In the genomic region with DNA sequence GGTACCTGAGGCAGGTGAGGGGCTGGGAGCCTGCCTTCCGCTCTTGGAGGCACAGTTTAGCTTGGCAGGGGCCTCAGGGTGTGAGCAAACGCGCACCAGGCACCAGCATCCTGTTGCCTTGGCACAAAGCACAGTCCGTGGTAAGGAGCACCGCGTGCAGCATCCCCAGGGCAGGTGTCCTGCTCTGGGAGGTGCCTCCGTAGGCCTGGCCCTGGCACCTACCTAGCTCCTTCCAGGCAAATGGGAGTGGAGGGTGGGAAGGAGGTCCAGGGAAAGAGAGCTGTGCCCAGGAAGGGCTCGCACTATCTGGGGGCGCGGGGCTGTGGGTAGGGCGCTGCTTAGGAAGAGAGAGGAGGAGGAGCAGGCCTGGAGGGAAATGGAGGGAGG, we compare ENCODE assay signal across 9 cellular contexts. TPM values are rescaled to one million over a fixed set of nuclear protein-coding genes. Genes with fewer than 3 reads are reported as not detected.
DNase-seq lines count a peak whose midpoint lies in the region; ATAC-seq and TF ChIP-seq lines count a peak whose summit lies in the region.
"Had no signal": no experiment of that assay in that cellular context is flagged by ENCODE, and none has a peak within 500 bp of the region (broad histone marks: within the 10 kb centered on the region; RNA-seq: fewer than 3 reads in every experiment).

No MANE protein-coding gene starts in this region.

- no peaks in the 10 kb centered on the region for H3K36me3 Mint-ChIP-seq in activated CD4-positive, alpha-beta T cell treated with anti-CD3 and anti-CD28 coated beads for 36 hours (ENCODE audit: low read depth)

- H3K27ac ChIP-seq in Panc1 (ENCODE audit: low read length) (peak overlapping the region; percentile 67), suprapubic skin (peak overlapping the region; percentile 89)

- peaks cover 20% of the 10 kb centered on the region for H3K4me1 Mint-ChIP-seq in activated CD4-positive, alpha-beta T cell treated with anti-CD3 and anti-CD28 coated beads for 36 hours

- TF ChIP-seq EP300 in suprapubic skin (IDR thresholded peaks at IDR 0.05), result no peak

- POLR2A ChIA-PET in activated CD4-positive, alpha-beta T cell treated with anti-CD3 and anti-CD28 coated beads for 36 hours (lab: Charles Lee), result interaction anchor here (1.9 kb wide), 1 partner anchor 53 kb away, joined by 5 read pairs; no protein-coding TSS in a partner anchor
- POLR2A ChIA-PET in Panc1 (lab: Charles Lee), result no interaction called here

- no peak overlapping the region for H3K4me3 Mint-ChIP-seq in activated CD4-positive, alpha-beta T cell treated with anti-CD3 and anti-CD28 coated beads for 36 hours

- no peaks in the 10 kb centered on the region for H3K9me3 Mint-ChIP-seq in activated CD4-positive, alpha-beta T cell treated with anti-CD3 and anti-CD28 coated beads for 36 hours (ENCODE audit: low read depth)
- H3K9me3 Mint-ChIP-seq: activated CD4-positive, alpha-beta T cell treated with anti-CD3 and anti-CD28 coated beads, Interleukin-2, amount 10 ng/mL, durations not matched to agents 7 days and 5 days had no signal

- H3K4me1 ChIP-seq in Panc1 (ENCODE audit: control insufficient read depth, insufficient read depth, low read length) (peaks cover 50% of the 10 kb centered on the region), suprapubic skin (peaks cover 66% of the 10 kb centered on the region)

- peak; percentile 16 for DNase-seq in activated CD4-positive, alpha-beta T cell treated with anti-CD3 and anti-CD28 coated beads for 36 hours
- no peak for DNase-seq in activated CD4-positive, alpha-beta T cell treated with anti-CD3 and anti-CD28 coated beads for 48 hours
- DNase-seq in Panc1 (ENCODE audit: low read depth, low spot score) (no peak), suprapubic skin (ENCODE audit: low spot score in 2 of 2) (no peak), Ammon's horn (ENCODE audit: low spot score) (no peak)

- intact Hi-C loops in activated CD4-positive, alpha-beta T cell treated with anti-CD3 and anti-CD28 coated beads for 36 hours (cut with DNase I, micrococcal nuclease), result loop anchor here (1.0 to 10.0 kb wide), 12 partner anchors 53 to 581 kb away; a partner anchor contains a TSS
- intact Hi-C loops in Panc1 (cut with micrococcal nuclease; ENCODE audit: unreplicated experiment), result loop anchor here (5.0 to 10.0 kb wide), 2 partner anchors 53 to 185 kb away; no protein-coding TSS in a partner anchor

- in situ Hi-C loops in Panc1 (cut with HindIII; ENCODE audit: low pct_unique_long_range_greater_than_20kb, low sequenced_read_pairs), result no loop called here

- no TSS peak for BruUV-seq in Panc1 (replicated peaks; lab: Mats Ljungman, UMichigan)

- no peak for TF ChIP-seq CTCF in Panc1 (IDR thresholded peaks at IDR 0.05)
- no peak for TF ChIP-seq CTCF in suprapubic skin (IDR thresholded peaks at IDR 0.05)

- ATAC-seq in activated CD4-positive, alpha-beta T cell treated with anti-CD3 and anti-CD28 coated beads for 36 hours, result no peak
- ATAC-seq in Panc1, result peak; percentile 0; the same call in 1 of the 2 replicates
- ATAC-seq in GM19455 (IDR thresholded peaks at IDR 0.05; ENCODE audit: unreplicated experiment), result no peak
- ATAC-seq in HG03439 (IDR thresholded peaks at IDR 0.05; ENCODE audit: unreplicated experiment), result no peak

- 10% methylated on average over 11 of the region's 11 CpGs for WGBS in suprapubic skin

- H3K36me3 ChIP-seq in Panc1 (ENCODE audit: control insufficient read depth, insufficient read depth, low read length) (no peaks in the 10 kb centered on the region; the same call in 1 of the 2 replicates), suprapubic skin (no peaks in the 10 kb centered on the region)

- no peak overlapping the region; a peak in 1 of 4 replicates for H3K4me3 ChIP-seq in Panc1 (ENCODE audit: low read depth in 2 of 2, low read length in 2 of 2)
- H3K4me3 ChIP-seq in iPS-18c (ENCODE audit: insufficient read depth, low read depth, low read length), result 0 out of 2 replicates have a peak overlapping the region, but pooled peaks have one; percentile 20
- no peak overlapping the region for H3K4me3 ChIP-seq in suprapubic skin

- H3K27ac Mint-ChIP-seq in activated CD4-positive, alpha-beta T cell treated with anti-CD3 and anti-CD28 coated beads for 36 hours, result no peak overlapping the region
- H3K27ac Mint-ChIP-seq: activated CD4-positive, alpha-beta T cell treated with anti-CD3 and anti-CD28 coated beads, Interleukin-2, amount 10 ng/mL, durations not matched to agents 7 days and 5 days had no signal

- H3K27me3 Mint-ChIP-seq in activated CD4-positive, alpha-beta T cell treated with anti-CD3 and anti-CD28 coated beads for 36 hours, result peaks cover 7% of the 10 kb centered on the region

- no peaks in the 10 kb centered on the region for H3K9me3 ChIP-seq in Panc1 (ENCODE audit: control insufficient read depth, insufficient read depth, low read depth, low read length)
- no peaks in the 10 kb centered on the region for H3K9me3 ChIP-seq in iPS-18c (ENCODE audit: control insufficient read depth, insufficient read depth, low read length)
- no peaks in the 10 kb centered on the region for H3K9me3 ChIP-seq in suprapubic skin

- no peak for TF ChIP-seq POLR2A in suprapubic skin (IDR thresholded peaks at IDR 0.05)

- no peaks in the 10 kb centered on the region for H3K27me3 ChIP-seq in Panc1 (ENCODE audit: control insufficient read depth, insufficient read depth, low read length)
- no peaks in the 10 kb centered on the region for H3K27me3 ChIP-seq in suprapubic skin

- CTCF ChIA-PET in activated CD4-positive, alpha-beta T cell treated with anti-CD3 and anti-CD28 coated beads for 36 hours (lab: Charles Lee), result interaction anchor here (0.6 to 2.8 kb wide), 19 partner anchors 13 to 291 kb away, joined by 3 to 38 read pairs (median 4); no protein-coding TSS in a partner anchor
- CTCF ChIA-PET in Panc1 (lab: Charles Lee), result interaction anchor here (0.6 to 2.2 kb wide), 3 partner anchors 31 to 313 kb away, joined by 5 to 7 read pairs (median 6); no protein-coding TSS in a partner anchor

RNA-seq across cellular contexts. Expression of a gene that starts 3.1 kb away (rescaled TPM):
- 10 to 100 TPM; 13.2 to 13.5 TPM for total RNA-seq in activated CD4-positive, alpha-beta T cell treated with anti-CD3 and anti-CD28 coated beads for 36 hours
- total RNA-seq in Panc1 (2021; ENCODE audit: unreplicated experiment) (97.5 TPM), suprapubic skin (100 to 1,000 TPM in 2 of 4 donors, 10 to 100 TPM in 2; 46.7 to 144 (median 96.9) TPM)
- 79.9 TPM for polyA plus RNA-seq in Panc1 (2012; ENCODE audit: insufficient read length)
